ENCODE assay signal across 16 cellular contexts in genomic region chr16:14344292-14344691, GRCh38.
"Had no signal": no experiment of that assay in that cellular context is flagged by ENCODE, and none has a peak within 500 bp of the region (broad histone marks: within the 10 kb centered on the region; RNA-seq: fewer than 3 reads in every experiment).

No MANE protein-coding gene starts in this region.

- DNase-seq: activated CD4-positive, alpha-beta T cell treated with anti-CD3 and anti-CD28 coated beads, Interleukin-2, amount 50 U/mL, for 1 hour; activated naive CD4-positive, alpha-beta T cell treated with Interleukin-2 at 50 U/mL for 16 hours; heart left ventricle; islet precursor cell; naive thymus-derived CD4-positive, alpha-beta T cell; pancreas; stimulated activated CD4-positive, alpha-beta T cell treated with anti-CD3 and anti-CD28 coated beads, Interleukin-15, amount 100 ng/mL, for 24 hours; stimulated activated CD4-positive, alpha-beta T cell treated with anti-CD3 and anti-CD28 coated beads, Interleukin-4, amount 100 ng/mL, for 1 hour; stimulated activated naive B cell treated with anti-CD40 and anti-IgM and Interleukin-4, amounts not matched to agents 10 μg/mL and 1 μg/mL and 100 μg/mL, for 72 hours had no signal

- H3K4me1 Mint-ChIP-seq: stimulated activated naive B cell treated with anti-CD40 and anti-IgM and Interleukin-4, amounts not matched to agents 10 μg/mL and 1 μg/mL and 100 μg/mL, for 72 hours had no signal

- H3K4me1 ChIP-seq: pancreas, tibial nerve had no signal

- ATAC-seq: activated CD4-positive, CD25-positive, alpha-beta regulatory T cell treated with anti-CD3 and anti-CD28 coated beads, Interleukin-2, amount 50 U/mL, for 24 hours; heart left ventricle; naive thymus-derived CD4-positive, alpha-beta T cell; pancreas; stimulated activated naive B cell treated with anti-CD40 and anti-IgM and Interleukin-4, amounts not matched to agents 10 μg/mL and 1 μg/mL and 100 μg/mL, for 72 hours had no signal

- FAIRE-seq: frontal cortex, pancreas had no signal

- H3K27ac Mint-ChIP-seq: activated T-helper 1 cell treated with anti-CD3 and anti-CD28 coated beads, Interleukin-12 subunit alpha, Interleukin-12 subunit beta, Interleukin-2, Interleukin-4 antibody, amounts not matched to agents 30 ng/mL and 10 ng/mL and 1 ng/mL, durations not matched to agents 14 hours and 24 hours and 36 hours; dendritic cell treated with granulocyte-macrophage colony-stimulating factor and Interleukin-4, amounts not matched to agents 40 ng/mL and 50 ng/mL, for 4 days; stimulated activated naive B cell treated with anti-CD40 and anti-IgM and Interleukin-4, amounts not matched to agents 10 μg/mL and 1 μg/mL and 100 μg/mL, for 72 hours had no signal

- H3K4me3 ChIP-seq: heart left ventricle, pancreas, skin epidermis, tibial nerve, vagina had no signal

- H3K27me3 ChIP-seq: heart left ventricle, pancreas, tibial nerve, vagina had no signal

- H3K4me3 Mint-ChIP-seq: activated T-helper 1 cell treated with anti-CD3 and anti-CD28 coated beads, Interleukin-12 subunit alpha, Interleukin-12 subunit beta, Interleukin-2, Interleukin-4 antibody, amounts not matched to agents 30 ng/mL and 10 ng/mL and 1 ng/mL, durations not matched to agents 14 hours and 24 hours and 36 hours; dendritic cell treated with granulocyte-macrophage colony-stimulating factor and Interleukin-4, amounts not matched to agents 40 ng/mL and 50 ng/mL, for 4 days; naive thymus-derived CD4-positive, alpha-beta T cell; stimulated activated naive B cell treated with anti-CD40 and anti-IgM and Interleukin-4, amounts not matched to agents 10 μg/mL and 1 μg/mL and 100 μg/mL, for 72 hours had no signal

- H3K36me3 ChIP-seq: heart left ventricle, pancreas, tibial nerve, vagina had no signal

- H3K9me3 ChIP-seq: pancreas, vagina had no signal

- H3K27ac ChIP-seq: heart left ventricle, pancreas, skin epidermis, tibial nerve, vagina had no signal
